ENCODE assay signal across 15 cellular contexts in the genomic region with DNA sequence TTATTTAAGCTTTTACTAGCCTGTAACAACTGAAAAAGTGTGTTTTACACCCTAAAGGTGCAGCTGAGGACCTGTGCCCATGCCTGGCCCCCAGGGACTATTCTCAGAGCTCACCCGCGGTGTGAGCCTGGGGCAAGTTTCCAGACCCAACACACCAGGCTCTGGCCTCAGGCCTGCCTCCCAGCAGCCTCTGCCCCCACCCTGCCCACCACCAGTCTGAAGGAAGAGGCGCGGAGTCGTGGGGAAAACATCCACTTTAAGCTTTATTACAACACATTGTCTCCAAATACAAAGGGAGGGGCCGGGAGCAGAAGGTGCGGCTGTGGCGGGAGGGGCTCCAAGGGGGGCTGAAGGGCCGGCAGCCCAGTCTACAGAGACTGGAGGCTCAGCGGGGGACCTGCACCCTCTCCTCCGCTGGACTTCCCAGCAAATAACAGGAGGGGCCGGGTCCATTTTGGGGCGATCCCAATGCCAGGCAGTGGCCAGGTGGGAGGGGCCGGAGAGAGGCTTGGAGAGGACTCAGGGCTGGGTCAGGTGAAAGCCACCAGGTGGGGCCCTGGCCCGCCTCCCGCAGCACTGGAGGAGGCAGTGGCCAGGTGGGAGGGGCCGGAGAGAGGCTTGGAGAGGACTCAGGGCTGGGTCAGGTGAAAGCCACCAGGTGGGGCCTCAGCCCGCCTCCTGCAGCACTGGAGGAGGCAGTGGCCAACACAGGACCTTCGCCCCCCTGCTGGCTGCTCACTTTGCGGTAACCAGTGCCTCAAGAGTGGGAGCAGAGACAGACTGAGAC. TPM values are rescaled to one million over a fixed set of nuclear protein-coding genes. Genes with fewer than 3 reads are reported as not detected.
A peak's percentile ranks its signal among the peaks of the same experiment; 100 is the strongest.
DNase-seq lines count a peak whose midpoint lies in the region; ATAC-seq and TF ChIP-seq lines count a peak whose summit lies in the region.
"Had no signal": no experiment of that assay in that cellular context is flagged by ENCODE, and none has a peak within 500 bp of the region (broad histone marks: within the 10 kb centered on the region; RNA-seq: fewer than 3 reads in every experiment).

No MANE protein-coding gene starts in this region.

- no peak overlapping the region for H2AK5ac ChIP-seq in IMR-90 (ENCODE audit: low read depth, low read length)

- TF ChIP-seq POLR2A in IMR-90 (IDR thresholded peaks at IDR 0.05; ENCODE audit: low read depth, low read length), result no peak
- no peak for TF ChIP-seq POLR2A in right lobe of liver (IDR thresholded peaks at IDR 0.05)

- BruUV-seq in Calu3 (replicated peaks; lab: Mats Ljungman, UMichigan), result no TSS peak
- no TSS peak for BruUV-seq in IMR-90 (replicated peaks; lab: Mats Ljungman, UMichigan)

- in situ Hi-C loops in IMR-90 (cut with MboI; ENCODE audit: low sequenced_read_pairs), result no loop called here

- no peak for TF ChIP-seq RAD21 in IMR-90 (IDR thresholded peaks at IDR 0.05; ENCODE audit: low read length)

- peaks cover 6% of the 10 kb centered on the region; the same call in 1 of the 2 replicates for H3K36me3 ChIP-seq in IMR-90 (ENCODE audit: control insufficient read depth, insufficient read depth, low read length)
- no peaks in the 10 kb centered on the region for H3K36me3 ChIP-seq in right lobe of liver

- ATAC-seq in IMR-90 (ENCODE audit: low read depth), result no peak
- ATAC-seq in WTC11, result peak; percentile 90
- peak; percentile 5 to 46 (median 32) for ATAC-seq in right lobe of liver
- ATAC-seq in GM19351 (IDR thresholded peaks at IDR 0.05; ENCODE audit: unreplicated experiment), result no peak
- ATAC-seq: activated CD8-positive, alpha-beta memory T cell treated with anti-CD3 and anti-CD28 coated beads, Interleukin-2, amount 10 ng/mL, durations not matched to agents 7 days and 5 days; sciatic nerve had no signal

- H3K9me3 ChIP-seq in IMR-90 (ENCODE audit: control insufficient read depth, insufficient read depth, low read length) (no peaks in the 10 kb centered on the region), right lobe of liver (no peaks in the 10 kb centered on the region)

- no peak overlapping the region for H2BK5ac ChIP-seq in IMR-90 (ENCODE audit: low read depth, low read length, poor library complexity, severe bottlenecking)

- intact Hi-C loops in Calu3 (cut with micrococcal nuclease; ENCODE audit: unreplicated experiment), result loop anchor here (2.0 kb wide), 1 partner anchor 21 kb away; no protein-coding TSS in a partner anchor
- intact Hi-C loops in IMR-90 (cut with micrococcal nuclease), result no loop called here
- intact Hi-C loops in right lobe of liver (cut with DNase I), result no loop called here

- H4K20me1 ChIP-seq in IMR-90 (ENCODE audit: insufficient read depth, low read length), result peaks cover under 1% of the 10 kb centered on the region; the same call in 1 of the 2 replicates

- no peak overlapping the region for H3K14ac ChIP-seq in IMR-90 (replicated peaks; ENCODE audit: low read depth, low read length)

- H3K79me1 ChIP-seq in IMR-90 (ENCODE audit: low read depth in 1 of 2, low read length in 2 of 2), result peaks cover 0 to 11% of the 10 kb centered on the region in 2 experiments; a peak in 1 of 4 replicates

- H3K27ac ChIP-seq in IMR-90 (ENCODE audit: insufficient read depth, low read length) (no peak overlapping the region), right lobe of liver (no peak overlapping the region)
- H3K27ac ChIP-seq: C4-2B, GM23248 had no signal

- no peak overlapping the region for H2BK20ac ChIP-seq in IMR-90 (ENCODE audit: low read depth, low read length)

- WGBS in IMR-90 (ENCODE audit: extremely low coverage in 2 of 2, insufficient read length in 1 of 2), 2 experiments, result 20% methylated on average over 1 of the region's 20 CpGs; no CpG with 5 or more reads in 1 of the 2 experiments
- WGBS in right lobe of liver (ENCODE audit: insufficient coverage, low coverage, low lambda C conversion rate, missing lambda C conversion rate), result 47% methylated on average over 8 of the region's 20 CpGs

- no peak overlapping the region for H4K5ac ChIP-seq in IMR-90 (ENCODE audit: low read depth, low read length)

- H3K23ac ChIP-seq in IMR-90 (ENCODE audit: low read depth, low read length), result no peak overlapping the region

- H3K9me3 Mint-ChIP-seq in Calu3 (ENCODE audit: low read depth, unreplicated experiment) (no peaks in the 10 kb centered on the region), WTC11 (no peaks in the 10 kb centered on the region)
- H3K9me3 Mint-ChIP-seq: activated naive CD8-positive, alpha-beta T cell treated with anti-CD3 and anti-CD28 coated beads, Interleukin-2, amount 10 ng/mL, durations not matched to agents 7 days and 5 days had no signal

- H3K27ac Mint-ChIP-seq in Calu3 (ENCODE audit: unreplicated experiment) (peak overlapping the region; percentile 20), WTC11 (no peak overlapping the region)
- H3K27ac Mint-ChIP-seq: activated CD8-positive, alpha-beta memory T cell treated with anti-CD3 and anti-CD28 coated beads, Interleukin-2, amount 10 ng/mL, durations not matched to agents 7 days and 5 days; activated naive CD8-positive, alpha-beta T cell treated with anti-CD3 and anti-CD28 coated beads, Interleukin-2, amount 10 ng/mL, durations not matched to agents 7 days and 5 days had no signal

- no peak overlapping the region for H3K4me3 ChIP-seq in IMR-90 (ENCODE audit: insufficient read depth, low read depth, low read length)
- no peak overlapping the region for H3K4me3 ChIP-seq in right lobe of liver
- H3K4me3 ChIP-seq: GM23248 had no signal

- POLR2A ChIA-PET in IMR-90 (lab: Charles Lee; ENCODE audit: unreplicated experiment) (no interaction called here), WTC11 (lab: Charles Lee) (interaction anchor here (0.7 kb wide), 1 partner anchor 27 kb away, joined by 3 read pairs; no protein-coding TSS in a partner anchor)

- CTCF ChIA-PET in Calu3 (lab: Charles Lee), result interaction anchor here (0.7 to 3.5 kb wide), 3 partner anchors 12 to 713 kb away, joined by 3 to 39 read pairs (median 6); no protein-coding TSS in a partner anchor
- CTCF ChIA-PET in IMR-90 (lab: Yijun Ruan, JAX), result interaction anchor here (0.6 to 0.9 kb wide), 2 partner anchors 13 to 24 kb away, joined by 3 to 7 read pairs; no protein-coding TSS in a partner anchor
- CTCF ChIA-PET in WTC11 (lab: Charles Lee), result interaction anchor here (0.6 to 9.0 kb wide), 9 partner anchors 10 to 99 kb away, joined by 3 to 167 read pairs (median 4); no protein-coding TSS in a partner anchor

- H3K27me3 ChIP-seq in IMR-90 (ENCODE audit: control insufficient read depth, insufficient read depth, low read length), result peaks cover 5% of the 10 kb centered on the region; the same call in 1 of the 2 replicates
- no peaks in the 10 kb centered on the region for H3K27me3 ChIP-seq in right lobe of liver

- H3K4me1 ChIP-seq in IMR-90 (ENCODE audit: control insufficient read depth, insufficient read depth, low read length) (peaks cover 11% of the 10 kb centered on the region), right lobe of liver (peaks cover 0 to 11% (median 4%) of the 10 kb centered on the region in 4 donors)

- peak; percentile 57 for TF ChIP-seq CTCF in Calu3 (IDR thresholded peaks at IDR 0.05; ENCODE audit: unreplicated experiment)
- TF ChIP-seq CTCF in IMR-90 (conservative IDR thresholded peaks at IDR 0.05; ENCODE audit: low read depth, low read length), result no peak
- TF ChIP-seq CTCF in WTC11 (IDR thresholded peaks at IDR 0.05), result no peak
- peak in 3 of 4 donors; percentile 8 to 20 (median 9) for TF ChIP-seq CTCF in right lobe of liver (IDR thresholded peaks at IDR 0.05)

- DNase-seq in Calu3 (peak; percentile 83), IMR-90 (no peak), WTC11 (ENCODE audit: low spot score) (peak; percentile 82), right lobe of liver (peak in 1 of 3 donors; percentile 27), kidney glomerular epithelial cell (lab: John Stamatoyannopoulos, UW) (no peak), amygdala (lab: John Stamatoyannopoulos, UW) (no peak), NCI-H2107 (lab: John Stamatoyannopoulos, UW) (no peak)
- DNase-seq: activated CD8-positive, alpha-beta memory T cell treated with anti-CD3 and anti-CD28 coated beads, Interleukin-2, amount 10 ng/mL, durations not matched to agents 7 days and 5 days; activated naive CD8-positive, alpha-beta T cell treated with anti-CD3 and anti-CD28 coated beads, Interleukin-2, amount 10 ng/mL, durations not matched to agents 7 days and 5 days; GM23248; T-helper 2 cell had no signal

- H3K9ac ChIP-seq in IMR-90 (ENCODE audit: low read depth, low read length), result no peak overlapping the region
- H3K9ac ChIP-seq: GM23248 had no signal

- H2BK120ac ChIP-seq in IMR-90 (ENCODE audit: low read depth, low read length), result no peak overlapping the region

- H4K8ac ChIP-seq in IMR-90 (ENCODE audit: low read depth in 2 of 2, low read length in 2 of 2), result no peak overlapping the region

- H3K27me3 Mint-ChIP-seq in Calu3 (ENCODE audit: unreplicated experiment), result peaks cover 26% of the 10 kb centered on the region
- peaks cover 78% of the 10 kb centered on the region for H3K27me3 Mint-ChIP-seq in WTC11 (ENCODE audit: low read depth)

- H2AK9ac ChIP-seq in IMR-90 (replicated peaks; ENCODE audit: low read depth, low read length, poor library complexity), result peak overlapping the region; percentile 42

- no peak overlapping the region for H3K56ac ChIP-seq in IMR-90 (ENCODE audit: extremely low read depth, insufficient read depth, low read length)

- H3K36me3 Mint-ChIP-seq in Calu3 (ENCODE audit: insufficient read depth, unreplicated experiment) (peaks cover 24% of the 10 kb centered on the region), WTC11 (no peaks in the 10 kb centered on the region)
- H3K36me3 Mint-ChIP-seq: activated CD8-positive, alpha-beta memory T cell treated with anti-CD3 and anti-CD28 coated beads, Interleukin-2, amount 10 ng/mL, durations not matched to agents 7 days and 5 days; activated naive CD8-positive, alpha-beta T cell treated with anti-CD3 and anti-CD28 coated beads, Interleukin-2, amount 10 ng/mL, durations not matched to agents 7 days and 5 days had no signal

- H2AFZ ChIP-seq in IMR-90 (replicated peaks; ENCODE audit: low read length, poor library complexity), result peak overlapping the region; percentile 5
- H2AFZ ChIP-seq: GM23248 had no signal

- H2BK15ac ChIP-seq in IMR-90 (ENCODE audit: low read depth, low read length), result no peak overlapping the region

- H3K18ac ChIP-seq in IMR-90 (ENCODE audit: low read depth, low read length), result no peak overlapping the region

- H3K4ac ChIP-seq in IMR-90 (ENCODE audit: low read depth, low read length), result no peak overlapping the region

- peaks cover 22% of the 10 kb centered on the region for H3K4me1 Mint-ChIP-seq in Calu3 (ENCODE audit: low read depth, unreplicated experiment)
- H3K4me1 Mint-ChIP-seq in WTC11, result peaks cover 21% of the 10 kb centered on the region
- H3K4me1 Mint-ChIP-seq: activated CD8-positive, alpha-beta memory T cell treated with anti-CD3 and anti-CD28 coated beads, Interleukin-2, amount 10 ng/mL, durations not matched to agents 7 days and 5 days; activated naive CD8-positive, alpha-beta T cell treated with anti-CD3 and anti-CD28 coated beads, Interleukin-2, amount 10 ng/mL, durations not matched to agents 7 days and 5 days had no signal

- no peak overlapping the region for H4K91ac ChIP-seq in IMR-90 (ENCODE audit: insufficient read depth, low read depth, low read length)

- dilution Hi-C loops in IMR-90 (cut with HindIII; ENCODE audit: low sequenced_read_pairs, unreplicated experiment), result no loop called here

- H3K4me3 Mint-ChIP-seq in Calu3 (ENCODE audit: low read depth, unreplicated experiment), result peak overlapping the region; percentile 42
- no peak overlapping the region for H3K4me3 Mint-ChIP-seq in WTC11
- H3K4me3 Mint-ChIP-seq: activated CD8-positive, alpha-beta memory T cell treated with anti-CD3 and anti-CD28 coated beads, Interleukin-2, amount 10 ng/mL, durations not matched to agents 7 days and 5 days; activated naive CD8-positive, alpha-beta T cell treated with anti-CD3 and anti-CD28 coated beads, Interleukin-2, amount 10 ng/mL, durations not matched to agents 7 days and 5 days had no signal

- H3K4me2 ChIP-seq in IMR-90 (ENCODE audit: low read depth, low read length), result no peak overlapping the region

- H3K9me1 ChIP-seq in IMR-90 (ENCODE audit: insufficient read depth, low read length), result peaks cover 10% of the 10 kb centered on the region

RNA-seq across cellular contexts. Expression of gene DUSP8, which starts 18.1 kb away (rescaled TPM):
- 12.1 and 14.0 TPM in 2 replicates for total RNA-seq in Calu3 (2022)
- 0.28 and 0.72 TPM in 2 replicates for total RNA-seq in IMR-90 (2012; rRNA removed)
- 4.2 and 4.7 TPM in 2 replicates for polyA plus RNA-seq in IMR-90 (2012; rRNA removed)
- polyA plus RNA-seq in IMR-90 (2012; cell fraction: cytosol; rRNA removed), result 2.4 and 4.6 TPM in 2 replicates
- polyA plus RNA-seq in IMR-90 (2012; cell fraction: nucleus; rRNA removed; ENCODE audit: low replicate concordance), result 12.8 and 22.4 TPM in 2 replicates
- 1.7 to 2.5 TPM (median 2.4 TPM) in 3 replicates for total RNA-seq in WTC11 (2021)
- 10 to 100 TPM in 2 of 6 experiments, 1 to 10 TPM in 2, under 1 TPM in 2; 0.22 to 13.7 (median 4.4) TPM for total RNA-seq in right lobe of liver
- polyA plus RNA-seq: GM23248 had no signal

RNA-seq across cellular contexts. Expression of gene KRTAP5-1, which starts 31.1 kb away (rescaled TPM):
- total RNA-seq in Calu3 (2022) (not detected in 2 replicates), IMR-90 (2012; rRNA removed) (not detected in 2 replicates), WTC11 (2021) (not detected in 3 replicates), right lobe of liver (not detected)
- polyA plus RNA-seq in IMR-90 (2012; rRNA removed), result not detected in 2 replicates
- not detected in 2 replicates for polyA plus RNA-seq in IMR-90 (2012; cell fraction: cytosol; rRNA removed)
- not detected in 2 replicates for polyA plus RNA-seq in IMR-90 (2012; cell fraction: nucleus; rRNA removed; ENCODE audit: low replicate concordance)
- total RNA-seq: activated CD8-positive, alpha-beta memory T cell treated with anti-CD3 and anti-CD28 coated beads, Interleukin-2, amount 10 ng/mL, durations not matched to agents 7 days and 5 days; activated naive CD8-positive, alpha-beta T cell treated with anti-CD3 and anti-CD28 coated beads, Interleukin-2, amount 10 ng/mL, durations not matched to agents 7 days and 5 days; GM23248; sciatic nerve had no signal
- polyA plus RNA-seq: GM23248, thymus had no signal

RNA-seq across cellular contexts. Expression of gene KRTAP5-2, which starts 44.1 kb away (rescaled TPM):
- not detected in 2 replicates for total RNA-seq in Calu3 (2022)
- total RNA-seq in IMR-90 (2012; rRNA removed), result not detected in 2 replicates
- polyA plus RNA-seq in IMR-90 (2012; rRNA removed), result not detected in 2 replicates
- not detected in 2 replicates for polyA plus RNA-seq in IMR-90 (2012; cell fraction: cytosol; rRNA removed)
- polyA plus RNA-seq in IMR-90 (2012; cell fraction: nucleus; rRNA removed; ENCODE audit: low replicate concordance), result not detected in 2 replicates
- total RNA-seq in WTC11 (2021), result not detected in 3 replicates
- total RNA-seq in right lobe of liver, result not detected
- total RNA-seq: activated CD8-positive, alpha-beta memory T cell treated with anti-CD3 and anti-CD28 coated beads, Interleukin-2, amount 10 ng/mL, durations not matched to agents 7 days and 5 days; activated naive CD8-positive, alpha-beta T cell treated with anti-CD3 and anti-CD28 coated beads, Interleukin-2, amount 10 ng/mL, durations not matched to agents 7 days and 5 days; GM23248; sciatic nerve had no signal
- polyA plus RNA-seq: GM23248 had no signal

RNA-seq across cellular contexts. Expression of gene KRTAP5-3, which starts 54.3 kb away (rescaled TPM):
- total RNA-seq in Calu3 (2022) (not detected in 2 replicates), IMR-90 (2012; rRNA removed) (not detected in 2 replicates), WTC11 (2021) (not detected in 3 replicates), right lobe of liver (not detected)
- polyA plus RNA-seq in IMR-90 (2012; rRNA removed), result not detected in 2 replicates
- not detected in 2 replicates for polyA plus RNA-seq in IMR-90 (2012; cell fraction: cytosol; rRNA removed)
- not detected in 2 replicates for polyA plus RNA-seq in IMR-90 (2012; cell fraction: nucleus; rRNA removed; ENCODE audit: low replicate concordance)
- total RNA-seq: activated CD8-positive, alpha-beta memory T cell treated with anti-CD3 and anti-CD28 coated beads, Interleukin-2, amount 10 ng/mL, durations not matched to agents 7 days and 5 days; activated naive CD8-positive, alpha-beta T cell treated with anti-CD3 and anti-CD28 coated beads, Interleukin-2, amount 10 ng/mL, durations not matched to agents 7 days and 5 days; GM23248; sciatic nerve had no signal
- polyA plus RNA-seq: GM23248 had no signal

Comparison
In these comparisons a context has a peak if more than half of its experiments do, and no peak if none do; other contexts are left out.
1. DNase-seq: peak in Calu3 (single experiment) and WTC11 (single experiment); none in IMR-90 (single experiment), kidney glomerular epithelial cell (single experiment), amygdala (0 of 56) and NCI-H2107 (single experiment).
2. CTCF ChIP-seq: peak in Calu3 (single experiment) and right lobe of liver (3 of 4); none in IMR-90 (single experiment) and WTC11 (single experiment).
3. ATAC-seq: peak in WTC11 (single experiment) and right lobe of liver (4 of 4); none in IMR-90 (single experiment) and GM19351 (single experiment).